In the genomic region with DNA sequence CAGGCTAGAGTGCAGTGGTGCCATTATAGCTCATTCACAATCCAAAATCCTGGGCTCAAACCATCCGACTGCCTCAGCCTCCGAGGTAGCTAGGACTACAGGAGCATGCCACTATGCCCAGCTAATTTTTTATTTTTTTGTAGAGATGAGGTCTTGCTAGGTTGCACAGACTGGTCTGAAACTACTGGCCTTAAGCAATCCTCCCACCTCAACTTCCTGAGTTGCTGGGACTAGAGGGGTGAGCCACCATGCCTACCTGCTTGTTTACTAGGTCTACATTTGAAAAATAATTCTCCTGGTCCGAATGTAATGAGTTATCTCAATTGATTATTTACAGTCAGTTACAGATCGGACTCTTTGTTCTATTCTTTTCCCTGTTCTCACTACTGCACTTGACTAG, we compare ENCODE assay signal across 14 cellular contexts. TPM values are rescaled to one million over a fixed set of nuclear protein-coding genes. Genes with fewer than 3 reads are reported as not detected.
DNase-seq lines count a peak whose midpoint lies in the region; ATAC-seq and TF ChIP-seq lines count a peak whose summit lies in the region.
"Had no signal": no experiment of that assay in that cellular context is flagged by ENCODE, and none has a peak within 500 bp of the region (broad histone marks: within the 10 kb centered on the region; RNA-seq: fewer than 3 reads in every experiment).

No MANE protein-coding gene starts in this region.

- H3K23ac ChIP-seq in H9 (ENCODE audit: insufficient read length, low read depth, low read length) = no peak overlapping the region

- no peak overlapping the region for H4K8ac ChIP-seq in H9 (replicated peaks; ENCODE audit: insufficient read length, low read depth, low read length)

- H3K56ac ChIP-seq in H9 (ENCODE audit: insufficient read length, low read depth, low read length) = no peak overlapping the region

- no peak for DNase-seq in T-helper 2 cell treated with Interferon-gamma antibody and Interleukin-4, amounts not matched to agents 5 μg/mL and 100 μg/mL, for 36 hours (ENCODE audit: low spot score)
- no peak for DNase-seq in T-helper 2 cell
- peak; percentile 39 for DNase-seq in GF-D8 (lab: John Stamatoyannopoulos, UW)
- DNase-seq in activated T-helper 1 cell treated with anti-CD3 and anti-CD28 coated beads, Interleukin-12 subunit alpha, Interleukin-12 subunit beta, Interleukin-2, Interleukin-4 antibody, amounts not matched to agents 30 ng/mL and 10 ng/mL and 1 ng/mL, durations not matched to agents 14 hours and 24 hours and 36 hours (ENCODE audit: low spot score) = no peak
- DNase-seq in H9 = no peak
- DNase-seq: NCI-H1092, NCI-H146, NCI-H2081, NCI-H510A, NCI-H82 had no signal

- no peaks in the 10 kb centered on the region for H3K27me3 Mint-ChIP-seq in T-helper 2 cell treated with Interferon-gamma antibody and Interleukin-4, amounts not matched to agents 5 μg/mL and 100 μg/mL, for 36 hours (ENCODE audit: low read depth)
- H3K27me3 Mint-ChIP-seq in activated T-helper 1 cell treated with anti-CD3 and anti-CD28 coated beads, Interleukin-12 subunit alpha, Interleukin-12 subunit beta, Interleukin-2, Interleukin-4 antibody, amounts not matched to agents 30 ng/mL and 10 ng/mL and 1 ng/mL, durations not matched to agents 14 hours and 24 hours and 36 hours (ENCODE audit: insufficient read depth) = no peaks in the 10 kb centered on the region
- no peaks in the 10 kb centered on the region for H3K27me3 Mint-ChIP-seq in stimulated activated memory B cell treated with anti-CD40 and anti-IgM and Interleukin-4, amounts not matched to agents 10 μg/mL and 1 μg/mL and 100 μg/mL, for 72 hours
- H3K27me3 Mint-ChIP-seq in H9 (ENCODE audit: low read depth) = no peaks in the 10 kb centered on the region

- H3T11ph ChIP-seq in H9 (ENCODE audit: low read length) = no peak overlapping the region

- H2BK5ac ChIP-seq in H9 (ENCODE audit: insufficient read length, low read length) = no peak overlapping the region

- H4K20me1 ChIP-seq in H9 (ENCODE audit: control insufficient read depth, insufficient read depth, insufficient read length) = no peaks in the 10 kb centered on the region

- H2BK12ac ChIP-seq in H9 (ENCODE audit: insufficient read length, low read depth, low read length) = no peak overlapping the region

- no CpG with 5 or more reads among the region's 4 CpGs for WGBS in H9 (ENCODE audit: extremely low coverage, insufficient read length, low lambda C conversion rate)

- no peaks in the 10 kb centered on the region for H3K4me1 ChIP-seq in H9 (ENCODE audit: insufficient read depth, low read length)
- H3K4me1 ChIP-seq: HAP-1 had no signal

- H3K27ac ChIP-seq in H9 (ENCODE audit: insufficient read length, low read depth, low read length) = no peak overlapping the region
- H3K27ac ChIP-seq: C4-2B had no signal

- H3K27ac Mint-ChIP-seq in T-helper 2 cell treated with Interferon-gamma antibody and Interleukin-4, amounts not matched to agents 5 μg/mL and 100 μg/mL, for 36 hours = peak overlapping the region; percentile 70
- H3K27ac Mint-ChIP-seq in activated T-helper 1 cell treated with anti-CD3 and anti-CD28 coated beads, Interleukin-12 subunit alpha, Interleukin-12 subunit beta, Interleukin-2, Interleukin-4 antibody, amounts not matched to agents 30 ng/mL and 10 ng/mL and 1 ng/mL, durations not matched to agents 14 hours and 24 hours and 36 hours = peak overlapping the region; percentile 40
- H3K27ac Mint-ChIP-seq in stimulated activated memory B cell treated with anti-CD40 and anti-IgM and Interleukin-4, amounts not matched to agents 10 μg/mL and 1 μg/mL and 100 μg/mL, for 72 hours = peak overlapping the region; percentile 95
- no peak overlapping the region for H3K27ac Mint-ChIP-seq in H9

- no peak for ATAC-seq in stimulated activated memory B cell treated with anti-CD40 and anti-IgM and Interleukin-4, amounts not matched to agents 10 μg/mL and 1 μg/mL and 100 μg/mL, for 72 hours
- no peak for ATAC-seq in HG02870 (IDR thresholded peaks at IDR 0.05; ENCODE audit: unreplicated experiment)

- no peak overlapping the region for H3K4me2 ChIP-seq in H9 (ENCODE audit: insufficient read depth, insufficient read length, low read length)

- peaks cover 72% of the 10 kb centered on the region for H3K36me3 Mint-ChIP-seq in T-helper 2 cell treated with Interferon-gamma antibody and Interleukin-4, amounts not matched to agents 5 μg/mL and 100 μg/mL, for 36 hours (ENCODE audit: low read depth)
- H3K36me3 Mint-ChIP-seq in activated T-helper 1 cell treated with anti-CD3 and anti-CD28 coated beads, Interleukin-12 subunit alpha, Interleukin-12 subunit beta, Interleukin-2, Interleukin-4 antibody, amounts not matched to agents 30 ng/mL and 10 ng/mL and 1 ng/mL, durations not matched to agents 14 hours and 24 hours and 36 hours (ENCODE audit: low read depth) = peaks cover 44% of the 10 kb centered on the region
- H3K36me3 Mint-ChIP-seq in stimulated activated memory B cell treated with anti-CD40 and anti-IgM and Interleukin-4, amounts not matched to agents 10 μg/mL and 1 μg/mL and 100 μg/mL, for 72 hours = peaks cover 64% of the 10 kb centered on the region
- H3K36me3 Mint-ChIP-seq in H9 (ENCODE audit: insufficient read depth in 1 of 3, low read depth in 3 of 3) = peaks cover 35 to 63% (median 58%) of the 10 kb centered on the region in 3 experiments

- H3K4ac ChIP-seq in H9 (ENCODE audit: low read depth, low read length) = no peak overlapping the region

- H3K79me1 ChIP-seq in H9 (ENCODE audit: insufficient read depth, low read depth, low read length, poor library complexity, severe bottlenecking) = no peaks in the 10 kb centered on the region

- no peak overlapping the region for H2BK15ac ChIP-seq in H9 (ENCODE audit: low read depth, low read length)

- no peak overlapping the region for H3K18ac ChIP-seq in H9 (ENCODE audit: insufficient read length, low read depth, low read length)

- no peak overlapping the region for H2BK20ac ChIP-seq in H9 (ENCODE audit: low read depth, low read length, poor library complexity, severe bottlenecking)

- H3K4me1 Mint-ChIP-seq in T-helper 2 cell treated with Interferon-gamma antibody and Interleukin-4, amounts not matched to agents 5 μg/mL and 100 μg/mL, for 36 hours (ENCODE audit: low read depth) = peaks cover 21% of the 10 kb centered on the region
- peaks cover 26% of the 10 kb centered on the region for H3K4me1 Mint-ChIP-seq in activated T-helper 1 cell treated with anti-CD3 and anti-CD28 coated beads, Interleukin-12 subunit alpha, Interleukin-12 subunit beta, Interleukin-2, Interleukin-4 antibody, amounts not matched to agents 30 ng/mL and 10 ng/mL and 1 ng/mL, durations not matched to agents 14 hours and 24 hours and 36 hours (ENCODE audit: low read depth)
- peaks cover 33% of the 10 kb centered on the region for H3K4me1 Mint-ChIP-seq in stimulated activated memory B cell treated with anti-CD40 and anti-IgM and Interleukin-4, amounts not matched to agents 10 μg/mL and 1 μg/mL and 100 μg/mL, for 72 hours
- peaks cover 13 to 18% of the 10 kb centered on the region in 2 experiments for H3K4me1 Mint-ChIP-seq in H9

- H4K91ac ChIP-seq in H9 (ENCODE audit: insufficient read length, low read depth, low read length) = no peak overlapping the region

- intact Hi-C loops in activated T-helper 1 cell treated with anti-CD3 and anti-CD28 coated beads, Interleukin-12 subunit alpha, Interleukin-12 subunit beta, Interleukin-2, Interleukin-4 antibody, amounts not matched to agents 30 ng/mL and 10 ng/mL and 1 ng/mL, durations not matched to agents 14 hours and 24 hours and 36 hours (cut with micrococcal nuclease) = no loop called here

- no peaks in the 10 kb centered on the region for H3K23me2 ChIP-seq in H9 (ENCODE audit: insufficient read length, low read depth, low read length, poor library complexity, severe bottlenecking)

- no peak overlapping the region for H4K5ac ChIP-seq in H9 (ENCODE audit: insufficient read length, low read depth, low read length)

- no peak overlapping the region for H3K4me3 Mint-ChIP-seq in T-helper 2 cell treated with Interferon-gamma antibody and Interleukin-4, amounts not matched to agents 5 μg/mL and 100 μg/mL, for 36 hours
- H3K4me3 Mint-ChIP-seq in activated T-helper 1 cell treated with anti-CD3 and anti-CD28 coated beads, Interleukin-12 subunit alpha, Interleukin-12 subunit beta, Interleukin-2, Interleukin-4 antibody, amounts not matched to agents 30 ng/mL and 10 ng/mL and 1 ng/mL, durations not matched to agents 14 hours and 24 hours and 36 hours = no peak overlapping the region
- no peak overlapping the region for H3K4me3 Mint-ChIP-seq in stimulated activated memory B cell treated with anti-CD40 and anti-IgM and Interleukin-4, amounts not matched to agents 10 μg/mL and 1 μg/mL and 100 μg/mL, for 72 hours
- no peak overlapping the region for H3K4me3 Mint-ChIP-seq in H9

- no peaks in the 10 kb centered on the region for H3K9me3 ChIP-seq in H9 (ENCODE audit: control insufficient read depth, low read depth, low read length)
- H3K9me3 ChIP-seq: HAP-1 had no signal

- H2AK5ac ChIP-seq in H9 (ENCODE audit: insufficient read length, low read length) = no peak overlapping the region

- no peak overlapping the region for H3K9ac ChIP-seq in H9 (ENCODE audit: extremely low read depth, insufficient read length, low read length)

- no peaks in the 10 kb centered on the region for H3K79me2 ChIP-seq in H9 (ENCODE audit: insufficient read depth, low read length)

- H3K27me3 ChIP-seq in H9 (ENCODE audit: insufficient read depth, low read length) = no peaks in the 10 kb centered on the region

- no peaks in the 10 kb centered on the region for H3K9me3 Mint-ChIP-seq in T-helper 2 cell treated with Interferon-gamma antibody and Interleukin-4, amounts not matched to agents 5 μg/mL and 100 μg/mL, for 36 hours
- H3K9me3 Mint-ChIP-seq in activated T-helper 1 cell treated with anti-CD3 and anti-CD28 coated beads, Interleukin-12 subunit alpha, Interleukin-12 subunit beta, Interleukin-2, Interleukin-4 antibody, amounts not matched to agents 30 ng/mL and 10 ng/mL and 1 ng/mL, durations not matched to agents 14 hours and 24 hours and 36 hours = no peaks in the 10 kb centered on the region
- peaks cover 4% of the 10 kb centered on the region for H3K9me3 Mint-ChIP-seq in stimulated activated memory B cell treated with anti-CD40 and anti-IgM and Interleukin-4, amounts not matched to agents 10 μg/mL and 1 μg/mL and 100 μg/mL, for 72 hours
- H3K9me3 Mint-ChIP-seq in H9 = no peaks in the 10 kb centered on the region

- H3K14ac ChIP-seq in H9 (ENCODE audit: insufficient read depth, low read length) = no peak overlapping the region

- H2BK120ac ChIP-seq in H9 (ENCODE audit: low read depth, low read length, poor library complexity, severe bottlenecking) = no peak overlapping the region

- no peak for TF ChIP-seq CTCF in H9 (conservative IDR thresholded peaks at IDR 0.05)

- no peak overlapping the region for H2AFZ ChIP-seq in H9 (ENCODE audit: low read length)

RNA-seq across cellular contexts. Expression of a gene that starts 22.0 kb away (rescaled TPM):
- total RNA-seq in activated T-helper 1 cell treated with anti-CD3 and anti-CD28 coated beads, Interleukin-12 subunit alpha, Interleukin-12 subunit beta, Interleukin-2, Interleukin-4 antibody, amounts not matched to agents 30 ng/mL and 10 ng/mL and 1 ng/mL, durations not matched to agents 14 hours and 24 hours and 36 hours = 337 and 345 TPM in 2 replicates
- 258 and 272 TPM in 2 replicates for total RNA-seq in H9 (2021)

RNA-seq across cellular contexts. Expression of a gene that starts 22.2 kb away (rescaled TPM):
- 19.3 and 21.6 TPM in 2 replicates for total RNA-seq in activated T-helper 1 cell treated with anti-CD3 and anti-CD28 coated beads, Interleukin-12 subunit alpha, Interleukin-12 subunit beta, Interleukin-2, Interleukin-4 antibody, amounts not matched to agents 30 ng/mL and 10 ng/mL and 1 ng/mL, durations not matched to agents 14 hours and 24 hours and 36 hours
- 16.1 and 18.0 TPM in 2 replicates for total RNA-seq in H9 (2021)

RNA-seq across cellular contexts. Expression of a gene that starts 57.8 kb away (rescaled TPM):
- total RNA-seq in activated T-helper 1 cell treated with anti-CD3 and anti-CD28 coated beads, Interleukin-12 subunit alpha, Interleukin-12 subunit beta, Interleukin-2, Interleukin-4 antibody, amounts not matched to agents 30 ng/mL and 10 ng/mL and 1 ng/mL, durations not matched to agents 14 hours and 24 hours and 36 hours = 29.4 and 29.7 TPM in 2 replicates
- total RNA-seq in H9 (2021) = 15.3 and 17.0 TPM in 2 replicates

Comparison
In these comparisons a context has a peak if more than half of its experiments do, and no peak if none do; other contexts are left out.
1. H3K27ac Mint-ChIP-seq: peak in T-helper 2 cell treated with Interferon-gamma antibody and Interleukin-4, amounts not matched to agents 5 μg/mL and 100 μg/mL, for 36 hours (single experiment), activated T-helper 1 cell treated with anti-CD3 and anti-CD28 coated beads, Interleukin-12 subunit alpha, Interleukin-12 subunit beta, Interleukin-2, Interleukin-4 antibody, amounts not matched to agents 30 ng/mL and 10 ng/mL and 1 ng/mL, durations not matched to agents 14 hours and 24 hours and 36 hours (single experiment) and stimulated activated memory B cell treated with anti-CD40 and anti-IgM and Interleukin-4, amounts not matched to agents 10 μg/mL and 1 μg/mL and 100 μg/mL, for 72 hours (single experiment); none in H9 (0 of 3).